8 cellular contexts compared by ENCODE assay signal in genomic region chr21:21163904-21164303, GRCh38.
DNase-seq lines count a peak whose midpoint lies in the region; ATAC-seq, FAIRE-seq and TF ChIP-seq lines count a peak whose summit lies in the region.

No MANE protein-coding gene starts in this region.

- TF ChIP-seq EP300 in A549 (IDR thresholded peaks at IDR 0.05), result no peak

- DNase-seq in A549 (ENCODE audit: low read depth in 1 of 2, low spot score in 1 of 2), result peak; percentile 0 to 28
- peak; percentile 17 for DNase-seq in GM13977 (ENCODE audit: low spot score)
- peak; percentile 10 for DNase-seq in HuH-7 (ENCODE audit: low spot score)
- peak; percentile 70 for DNase-seq in NT2/D1 (ENCODE audit: low read depth, low spot score)
- DNase-seq in activated T-cell treated with anti-CD3 and anti-CD28 coated beads, Interleukin-2, amount 50 U/mL, for 48 hours, result peak; percentile 21 to 22
- DNase-seq in Right ventricle myocardium superior, result no peak
- DNase-seq in putamen (ENCODE audit: low spot score), result peak; percentile 43

- no peak overlapping the region for H3K4me2 ChIP-seq in A549

- no peak; a peak in 1 of 5 replicates for TF ChIP-seq RAD21 in A549 (conservative IDR thresholded peaks at IDR 0.05 in 1 of 2, IDR thresholded peaks at IDR 0.05 in 1 of 2)

- no peak overlapping the region for H3K9ac ChIP-seq in NT2/D1 (ENCODE audit: insufficient read length, low read depth)

- WGBS in A549 (ENCODE audit: missing lambda C conversion rate), result 7% methylated on average over 1 of the region's 1 CpG

- no peak for TF ChIP-seq POLR2A in A549 (IDR thresholded peaks at IDR 0.05; ENCODE audit: low read length)

- in situ Hi-C loops in GM13977 (cut with MboI; ENCODE audit: low pct_unique_long_range_greater_than_20kb, low sequenced_read_pairs, unreplicated experiment), result no loop called here

- TF ChIP-seq CTCF in A549 (IDR thresholded peaks at IDR 0.05) (no peak; the same call in 2 of the 3 replicates), GM13977 (IDR thresholded peaks at IDR 0.05; ENCODE audit: extremely low read depth, insufficient read depth, missing control alignments) (peak; percentile 56)

- FAIRE-seq in A549 (lab: Jason Lieb, UNC), result no peak

- H3K9me3 ChIP-seq in A549, result no peaks in the 10 kb centered on the region
- H3K9me3 ChIP-seq in NT2/D1 (ENCODE audit: insufficient read depth, low read length), result no peaks in the 10 kb centered on the region

- H3K4me1 ChIP-seq in A549 (no peaks in the 10 kb centered on the region), NT2/D1 (ENCODE audit: insufficient read depth, insufficient read length) (no peaks in the 10 kb centered on the region)

- intact Hi-C loops in Right ventricle myocardium superior (cut with DNase I), result loop anchor here (10.0 kb wide), 1 partner anchor 1631 kb away; no protein-coding TSS in a partner anchor

- no peaks in the 10 kb centered on the region for H3K36me3 ChIP-seq in NT2/D1 (ENCODE audit: insufficient read depth, insufficient read length, low read length)

- no peak overlapping the region for H3K27ac ChIP-seq in A549

- POLR2A ChIA-PET in A549 (lab: Yijun Ruan, JAX), result no interaction called here

- CTCF ChIA-PET in A549 (lab: Yijun Ruan, JAX), result no interaction called here

- ATAC-seq in A549 (no peak), Right ventricle myocardium superior (ENCODE audit: poor library complexity) (peak; percentile 64), HG02981 (IDR thresholded peaks at IDR 0.05; ENCODE audit: unreplicated experiment) (no peak)

- H3K27me3 ChIP-seq in NT2/D1 (ENCODE audit: insufficient read depth, insufficient read length), result no peaks in the 10 kb centered on the region

- H3K4me3 ChIP-seq in A549, result no peak overlapping the region
- H3K4me3 ChIP-seq in NT2/D1 (ENCODE audit: insufficient read length, low read depth), result no peak overlapping the region

TF ChIP-seq in A549, 52 proteins besides CTCF, POLR2A, EP300 and RAD21:
- TF ChIP-seq HDAC2 (IDR thresholded peaks at IDR 0.05) (no peak), KDM5A (IDR thresholded peaks at IDR 0.05) (no peak), EHMT2 (IDR thresholded peaks at IDR 0.05; ENCODE audit: low read depth) (no peak), TP53 (CRISPR knock-in tag; IDR thresholded peaks at IDR 0.05) (no peak), HEYL (CRISPR knock-in tag; IDR thresholded peaks at IDR 0.05) (no peak), RFX5 (IDR thresholded peaks at IDR 0.05) (no peak), ZC3H11A (IDR thresholded peaks at IDR 0.05) (no peak), RCOR1 (IDR thresholded peaks at IDR 0.05; ENCODE audit: low read depth, low read length) (no peak), HMGXB4 (CRISPR knock-in tag; IDR thresholded peaks at IDR 0.05; ENCODE audit: borderline replicate concordance) (no peak), HOXA7 (CRISPR knock-in tag; IDR thresholded peaks at IDR 0.05) (no peak), MAFK (IDR thresholded peaks at IDR 0.05; ENCODE audit: partially characterized antibody) (no peak), CBX2 (IDR thresholded peaks at IDR 0.05; ENCODE audit: borderline replicate concordance, low read depth) (no peak)
